In genomic region chr2:154886316-154886715, GRCh38 we compare ENCODE assay signal across 19 cellular contexts.
DNase-seq lines count a peak whose midpoint lies in the region; ATAC-seq, FAIRE-seq and TF ChIP-seq lines count a peak whose summit lies in the region.
"Had no signal": no experiment of that assay in that cellular context is flagged by ENCODE, and none has a peak within 500 bp of the region (broad histone marks: within the 10 kb centered on the region; RNA-seq: fewer than 3 reads in every experiment).

No MANE protein-coding gene starts in this region.

- no peak overlapping the region for H3K4me3 ChIP-seq in IMR-90 (ENCODE audit: insufficient read depth, low read depth, low read length)
- no peak overlapping the region for H3K4me3 ChIP-seq in kidney (ENCODE audit: low read length in 2 of 2)
- H3K4me3 ChIP-seq in trophoblast cell (ENCODE audit: low read depth, low read length), result peak overlapping the region; percentile 23
- H3K4me3 ChIP-seq in upper lobe of right lung, result no peak overlapping the region
- H3K4me3 ChIP-seq in stomach, result no peak overlapping the region
- H3K4me3 ChIP-seq: GM23338 had no signal

- H3K27me3 ChIP-seq in IMR-90 (ENCODE audit: control insufficient read depth, insufficient read depth, low read length) (no peaks in the 10 kb centered on the region), trophoblast cell (ENCODE audit: insufficient read depth, low read length) (no peaks in the 10 kb centered on the region), upper lobe of right lung (no peaks in the 10 kb centered on the region), stomach (no peaks in the 10 kb centered on the region)

- H3K56ac ChIP-seq in IMR-90 (ENCODE audit: extremely low read depth, insufficient read depth, low read length), result no peak overlapping the region

- TF ChIP-seq EP300 in stomach (IDR thresholded peaks at IDR 0.05), result no peak

- no peak overlapping the region for H3K23ac ChIP-seq in IMR-90 (ENCODE audit: low read depth, low read length)
- H3K23ac ChIP-seq in trophoblast cell (ENCODE audit: low read length), result peak overlapping the region; percentile 53

- in situ Hi-C loops in IMR-90 (cut with MboI; ENCODE audit: low sequenced_read_pairs), result no loop called here

- POLR2A ChIA-PET in IMR-90 (lab: Charles Lee; ENCODE audit: unreplicated experiment), result no interaction called here

- H3K79me2 ChIP-seq in trophoblast cell (ENCODE audit: control insufficient read depth, insufficient read depth, low read length, poor library complexity), result no peaks in the 10 kb centered on the region

- H4K12ac ChIP-seq in trophoblast cell (ENCODE audit: low read depth, low read length), result no peak overlapping the region

- CTCF ChIA-PET in IMR-90 (lab: Yijun Ruan, JAX), result no interaction called here

- H3K18ac ChIP-seq in IMR-90 (ENCODE audit: low read depth, low read length) (no peak overlapping the region), trophoblast cell (ENCODE audit: low read length) (no peak overlapping the region)

- H3K4ac ChIP-seq in IMR-90 (ENCODE audit: low read depth, low read length) (no peak overlapping the region), trophoblast cell (ENCODE audit: low read depth, low read length) (no peak overlapping the region)

- H3K27ac ChIP-seq in IMR-90 (ENCODE audit: insufficient read depth, low read length) (no peak overlapping the region), kidney (ENCODE audit: low read depth in 2 of 2, low read length in 2 of 2) (no peak overlapping the region), trophoblast cell (ENCODE audit: low read depth, low read length) (no peak overlapping the region), upper lobe of right lung (no peak overlapping the region), stomach (no peak overlapping the region)

- no peak overlapping the region for H3K14ac ChIP-seq in IMR-90 (replicated peaks; ENCODE audit: low read depth, low read length)
- H3K14ac ChIP-seq in trophoblast cell (ENCODE audit: low read length), result no peak overlapping the region

- no peak for TF ChIP-seq CTCF in IMR-90 (conservative IDR thresholded peaks at IDR 0.05; ENCODE audit: low read depth, low read length)
- TF ChIP-seq CTCF in kidney (IDR thresholded peaks at IDR 0.05; ENCODE audit: borderline replicate concordance, extremely low read depth, insufficient read depth), result no peak
- TF ChIP-seq CTCF in upper lobe of right lung (IDR thresholded peaks at IDR 0.05), result no peak
- no peak for TF ChIP-seq CTCF in stomach (IDR thresholded peaks at IDR 0.05)

- H4K91ac ChIP-seq in IMR-90 (ENCODE audit: insufficient read depth, low read depth, low read length) (no peak overlapping the region), trophoblast cell (ENCODE audit: low read depth, low read length) (no peak overlapping the region)

- TF ChIP-seq POLR2A in IMR-90 (IDR thresholded peaks at IDR 0.05; ENCODE audit: low read depth, low read length) (no peak), stomach (IDR thresholded peaks at IDR 0.05) (no peak)

- H3K9me3 ChIP-seq in IMR-90 (ENCODE audit: control insufficient read depth, insufficient read depth, low read length), result peaks cover 12% of the 10 kb centered on the region
- peaks cover 0 to 7% of the 10 kb centered on the region in 2 donors for H3K9me3 ChIP-seq in kidney (ENCODE audit: control insufficient read depth in 1 of 2, low read length in 2 of 2)
- H3K9me3 ChIP-seq in trophoblast cell (ENCODE audit: insufficient read depth, low read depth, low read length), result peaks cover 5% of the 10 kb centered on the region
- H3K9me3 ChIP-seq in upper lobe of right lung, result no peaks in the 10 kb centered on the region
- H3K9me3 ChIP-seq in stomach, result peaks cover 0 to 15% (median 7%) of the 10 kb centered on the region in 4 donors
- H3K9me3 ChIP-seq: Caco-2 had no signal

- H2BK12ac ChIP-seq in trophoblast cell (ENCODE audit: low read length), result no peak overlapping the region

- H3K79me1 ChIP-seq in IMR-90 (ENCODE audit: low read depth in 1 of 2, low read length in 2 of 2) (no peaks in the 10 kb centered on the region), trophoblast cell (ENCODE audit: low read length) (no peaks in the 10 kb centered on the region)

- no peaks in the 10 kb centered on the region for H4K20me1 ChIP-seq in IMR-90 (ENCODE audit: insufficient read depth, low read length)

- peak overlapping the region; percentile 39 for H2AK9ac ChIP-seq in IMR-90 (replicated peaks; ENCODE audit: low read depth, low read length, poor library complexity)

- TF ChIP-seq RAD21 in IMR-90 (IDR thresholded peaks at IDR 0.05; ENCODE audit: low read length), result no peak

- H2BK120ac ChIP-seq in IMR-90 (ENCODE audit: low read depth, low read length), result no peak overlapping the region
- no peak overlapping the region for H2BK120ac ChIP-seq in trophoblast cell (ENCODE audit: insufficient read depth, low read length, poor library complexity)

- H2BK15ac ChIP-seq in IMR-90 (ENCODE audit: low read depth, low read length), result no peak overlapping the region

- no peaks in the 10 kb centered on the region for H3K4me1 ChIP-seq in IMR-90 (ENCODE audit: control insufficient read depth, insufficient read depth, low read length)
- no peaks in the 10 kb centered on the region for H3K4me1 ChIP-seq in kidney (ENCODE audit: control insufficient read depth in 1 of 2, insufficient read depth in 1 of 2, low read depth in 1 of 2, low read length in 2 of 2)
- no peaks in the 10 kb centered on the region for H3K4me1 ChIP-seq in trophoblast cell (ENCODE audit: control insufficient read depth in 1 of 2, insufficient read depth in 2 of 2, low read length in 2 of 2)
- H3K4me1 ChIP-seq in upper lobe of right lung, result no peaks in the 10 kb centered on the region
- no peaks in the 10 kb centered on the region for H3K4me1 ChIP-seq in stomach
- H3K4me1 ChIP-seq: Caco-2 had no signal

- H2BK20ac ChIP-seq in IMR-90 (ENCODE audit: low read depth, low read length), result no peak overlapping the region

- dilution Hi-C loops in IMR-90 (cut with HindIII; ENCODE audit: low sequenced_read_pairs, unreplicated experiment), result no loop called here

- no peak overlapping the region for H2AK5ac ChIP-seq in IMR-90 (ENCODE audit: low read depth, low read length)
- no peak overlapping the region for H2AK5ac ChIP-seq in trophoblast cell (ENCODE audit: low read length)

- H3K36me3 ChIP-seq in IMR-90 (ENCODE audit: control insufficient read depth, insufficient read depth, low read length) (no peaks in the 10 kb centered on the region), kidney (ENCODE audit: control insufficient read depth in 1 of 2, insufficient read depth in 2 of 2, low read length in 2 of 2) (no peaks in the 10 kb centered on the region), trophoblast cell (ENCODE audit: control insufficient read depth in 1 of 2, insufficient read depth in 2 of 2, low read length in 2 of 2) (no peaks in the 10 kb centered on the region), upper lobe of right lung (no peaks in the 10 kb centered on the region), stomach (no peaks in the 10 kb centered on the region)

- DNase-seq in IMR-90 (no peak), kidney (peak; percentile 66), trophoblast cell (no peak), upper lobe of right lung (no peak), NCI-H1436 treated with DMSO at 0.1 percent for 48 hours (lab: John Stamatoyannopoulos, UW) (no peak), stomach (no peak), midbrain (lab: John Stamatoyannopoulos, UW) (no peak)
- DNase-seq: C1 segment of cervical spinal cord; Caco-2; CD4-positive, CD25-positive, alpha-beta regulatory T cell; CD8-positive, alpha-beta T cell; DMS153; DND-41; H7 had no signal

- no peak for FAIRE-seq in kidney (lab: Jason Lieb, UNC)
- FAIRE-seq: G401.6, GM12892, GM19239 had no signal

- H4K8ac ChIP-seq in IMR-90 (ENCODE audit: low read depth in 2 of 2, low read length in 2 of 2) (no peak overlapping the region), trophoblast cell (ENCODE audit: low read depth, low read length) (no peak overlapping the region)

- ATAC-seq in IMR-90 (ENCODE audit: low read depth), result no peak
- ATAC-seq in upper lobe of right lung, result peak; percentile 23
- ATAC-seq: CD8-positive, alpha-beta T cell; GM23338; HCT116 had no signal

- H2BK5ac ChIP-seq in IMR-90 (ENCODE audit: low read depth, low read length, poor library complexity, severe bottlenecking) (no peak overlapping the region), trophoblast cell (ENCODE audit: low read depth, low read length, poor library complexity) (no peak overlapping the region)

- 50% methylated on average over 1 of the region's 5 CpGs; no CpG with 5 or more reads in 1 of the 2 experiments for WGBS in IMR-90 (ENCODE audit: extremely low coverage in 2 of 2, insufficient read length in 1 of 2), 2 experiments
- WGBS in trophoblast cell (ENCODE audit: extremely low coverage, insufficient coverage, insufficient read length), result no CpG with 5 or more reads among the region's 5 CpGs
- 82 to 93% (median 86%) methylated on average over 5 of the region's 5 CpGs for WGBS in stomach, 5 donors

- H3K4me2 ChIP-seq in IMR-90 (ENCODE audit: low read depth, low read length), result no peak overlapping the region
- H3K4me2 ChIP-seq in trophoblast cell (ENCODE audit: low read length), result no peak overlapping the region
- H3K4me2 ChIP-seq: GM23338 had no signal

- BruUV-seq in IMR-90 (replicated peaks; lab: Mats Ljungman, UMichigan), result no TSS peak

- intact Hi-C loops in IMR-90 (cut with micrococcal nuclease) (no loop called here), kidney (cut with DNase I) (no loop called here), upper lobe of right lung (cut with DNase I) (no loop called here), stomach (cut with DNase I; ENCODE audit: low total_unique reads) (no loop called here)

- H3K9me1 ChIP-seq in IMR-90 (ENCODE audit: insufficient read depth, low read length), result no peaks in the 10 kb centered on the region

- H2AFZ ChIP-seq in IMR-90 (replicated peaks; ENCODE audit: low read length, poor library complexity), result no peak overlapping the region
- H2AFZ ChIP-seq in trophoblast cell (ENCODE audit: insufficient read depth, low read length, poor library complexity), result no peak overlapping the region
- H2AFZ ChIP-seq: GM23338 had no signal

- H4K5ac ChIP-seq in IMR-90 (ENCODE audit: low read depth, low read length), result no peak overlapping the region

- H3K9ac ChIP-seq in IMR-90 (ENCODE audit: low read depth, low read length) (no peak overlapping the region), kidney (ENCODE audit: low read length in 2 of 2) (no peak overlapping the region), trophoblast cell (ENCODE audit: low read length) (peak overlapping the region; percentile 10)

TF ChIP-seq in IMR-90, 13 proteins besides CTCF, POLR2A, EP300 and RAD21:
- TF ChIP-seq NFE2L2 (IDR thresholded peaks at IDR 0.05; ENCODE audit: low read depth, low read length) (no peak), MAFK (IDR thresholded peaks at IDR 0.05; ENCODE audit: low read depth, low read length) (no peak), RFX5 (IDR thresholded peaks at IDR 0.05; ENCODE audit: low read depth, low read length) (no peak)
